ENCODE assay signal across 11 cellular contexts in genomic region chr11:47189100-47189834, GRCh38. TPM values are rescaled to one million over a fixed set of nuclear protein-coding genes. Genes with fewer than 3 reads are reported as not detected.
DNase-seq lines count a peak whose midpoint lies in the region; ATAC-seq and TF ChIP-seq lines count a peak whose summit lies in the region.
"Had no signal": no experiment of that assay in that cellular context is flagged by ENCODE, and none has a peak within 500 bp of the region (broad histone marks: within the 10 kb centered on the region; RNA-seq: fewer than 3 reads in every experiment).

No MANE protein-coding gene starts in this region.

- peak; percentile 16 for DNase-seq in DMS53 (lab: John Stamatoyannopoulos, UW)
- DNase-seq in DMS53 treated with DMSO at 0.1 percent for 48 hours (lab: John Stamatoyannopoulos, UW; ENCODE audit: unreplicated experiment), result no peak
- peak; percentile 60 for DNase-seq in astrocyte of the cerebellum (ENCODE audit: low read depth)
- peak; percentile 49 for DNase-seq in kidney epithelial cell (ENCODE audit: low read depth)
- no peak for DNase-seq in tibial artery
- no peak for DNase-seq in activated CD4-positive, alpha-beta T cell treated with anti-CD3 and anti-CD28 coated beads, Interleukin-2, amount 10 ng/mL, durations not matched to agents 24 days and 14 days
- DNase-seq in HAP-1 (ENCODE audit: low spot score in 2 of 2), result no peak

- peak overlapping the region; percentile 1 to 97 for H3K27ac ChIP-seq in tibial artery
- H3K27ac ChIP-seq: SK-N-MC, skin epidermis had no signal

- no peak overlapping the region for H3K4me3 Mint-ChIP-seq in activated CD4-positive, alpha-beta T cell treated with anti-CD3 and anti-CD28 coated beads, Interleukin-2, amount 10 ng/mL, durations not matched to agents 24 days and 14 days
- H3K4me3 Mint-ChIP-seq: activated T-helper 17 cell treated with anti-CD3 and anti-CD28 coated beads, Interleukin-2, amount 50 U/mL, for 72 hours had no signal

- intact Hi-C loops in tibial artery (cut with DNase I; ENCODE audit: low total_unique reads), result no loop called here
- intact Hi-C loops in activated CD4-positive, alpha-beta T cell treated with anti-CD3 and anti-CD28 coated beads, Interleukin-2, amount 10 ng/mL, durations not matched to agents 24 days and 14 days (cut with micrococcal nuclease), result no loop called here

- no peak for ATAC-seq in GM18498 (IDR thresholded peaks at IDR 0.05; ENCODE audit: unreplicated experiment)
- ATAC-seq: activated T-helper 17 cell treated with anti-CD3 and anti-CD28 coated beads, Interleukin-2, amount 50 U/mL, for 72 hours had no signal

- H3K9me3 ChIP-seq in tibial artery (no peaks in the 10 kb centered on the region), HAP-1 (no peaks in the 10 kb centered on the region)

- TF ChIP-seq CTCF in astrocyte of the cerebellum (IDR thresholded peaks at IDR 0.05; ENCODE audit: low read depth, low read length, missing control alignments) (no peak), kidney epithelial cell (IDR thresholded peaks at IDR 0.05; ENCODE audit: insufficient read depth, low read length, poor library complexity, severe bottlenecking) (no peak), tibial artery (IDR thresholded peaks at IDR 0.05) (no peak)

- H3K4me1 Mint-ChIP-seq in activated CD4-positive, alpha-beta T cell treated with anti-CD3 and anti-CD28 coated beads, Interleukin-2, amount 10 ng/mL, durations not matched to agents 24 days and 14 days, result peaks cover 5% of the 10 kb centered on the region
- H3K4me1 Mint-ChIP-seq: activated T-helper 17 cell treated with anti-CD3 and anti-CD28 coated beads, Interleukin-2, amount 50 U/mL, for 72 hours had no signal

- no peak overlapping the region for H3K27ac Mint-ChIP-seq in activated CD4-positive, alpha-beta T cell treated with anti-CD3 and anti-CD28 coated beads, Interleukin-2, amount 10 ng/mL, durations not matched to agents 24 days and 14 days
- H3K27ac Mint-ChIP-seq: activated T-helper 17 cell treated with anti-CD3 and anti-CD28 coated beads, Interleukin-2, amount 50 U/mL, for 72 hours had no signal

- H3K36me3 Mint-ChIP-seq in activated CD4-positive, alpha-beta T cell treated with anti-CD3 and anti-CD28 coated beads, Interleukin-2, amount 10 ng/mL, durations not matched to agents 24 days and 14 days (ENCODE audit: low read depth), result no peaks in the 10 kb centered on the region

- H3K27me3 ChIP-seq in kidney epithelial cell (ENCODE audit: control insufficient read depth, insufficient read depth, low read length) (no peaks in the 10 kb centered on the region), tibial artery (no peaks in the 10 kb centered on the region), HAP-1 (ENCODE audit: low read depth) (no peaks in the 10 kb centered on the region)

- H3K27me3 Mint-ChIP-seq in activated CD4-positive, alpha-beta T cell treated with anti-CD3 and anti-CD28 coated beads, Interleukin-2, amount 10 ng/mL, durations not matched to agents 24 days and 14 days, result peaks cover 38% of the 10 kb centered on the region

- no peak overlapping the region for H3K4me3 ChIP-seq in astrocyte of the cerebellum (ENCODE audit: low read depth, low read length)
- H3K4me3 ChIP-seq in kidney epithelial cell (ENCODE audit: low read depth, low read length), result no peak overlapping the region
- H3K4me3 ChIP-seq in tibial artery, result no peak overlapping the region
- no peak overlapping the region for H3K4me3 ChIP-seq in HAP-1
- H3K4me3 ChIP-seq: SK-N-MC, skin epidermis had no signal

- no peaks in the 10 kb centered on the region for H3K36me3 ChIP-seq in kidney epithelial cell (ENCODE audit: control insufficient read depth, insufficient read depth, low read length)
- no peaks in the 10 kb centered on the region for H3K36me3 ChIP-seq in tibial artery
- no peaks in the 10 kb centered on the region; the same call in 1 of the 2 replicates for H3K36me3 ChIP-seq in HAP-1 (replicated peaks)

- H3K9me3 Mint-ChIP-seq in activated CD4-positive, alpha-beta T cell treated with anti-CD3 and anti-CD28 coated beads, Interleukin-2, amount 10 ng/mL, durations not matched to agents 24 days and 14 days, result no peaks in the 10 kb centered on the region
- H3K9me3 Mint-ChIP-seq: activated T-helper 17 cell treated with anti-CD3 and anti-CD28 coated beads, Interleukin-2, amount 50 U/mL, for 72 hours had no signal

- peaks cover 0 to 45% (median 37%) of the 10 kb centered on the region in 4 donors for H3K4me1 ChIP-seq in tibial artery
- H3K4me1 ChIP-seq in HAP-1, result peaks cover 17% of the 10 kb centered on the region

- in situ Hi-C loops in astrocyte of the cerebellum (cut with HindIII; ENCODE audit: low sequenced_read_pairs), result no loop called here
- in situ Hi-C loops in HAP-1 (cut with MboI; ENCODE audit: low sequenced_read_pairs), result no loop called here

RNA-seq across cellular contexts. Expression of gene PACSIN3, which starts 3.0 kb away (rescaled TPM):
- total RNA-seq in kidney epithelial cell, result 37.9 and 57.4 TPM in 2 replicates
- 14.3 and 16.4 TPM in 2 replicates for total RNA-seq in activated CD4-positive, alpha-beta T cell treated with anti-CD3 and anti-CD28 coated beads, Interleukin-2, amount 10 ng/mL, durations not matched to agents 24 days and 14 days

RNA-seq across cellular contexts. Expression of gene ARFGAP2, which starts 12.6 kb away (rescaled TPM):
- total RNA-seq in kidney epithelial cell, result 95.7 and 106 TPM in 2 replicates
- total RNA-seq in activated CD4-positive, alpha-beta T cell treated with anti-CD3 and anti-CD28 coated beads, Interleukin-2, amount 10 ng/mL, durations not matched to agents 24 days and 14 days, result 98.3 and 109 TPM in 2 replicates

RNA-seq across cellular contexts. Expression of gene DDB2, which starts 25.5 kb away (rescaled TPM):
- total RNA-seq in kidney epithelial cell, result 24.8 and 34.7 TPM in 2 replicates
- 148 and 157 TPM in 2 replicates for total RNA-seq in activated CD4-positive, alpha-beta T cell treated with anti-CD3 and anti-CD28 coated beads, Interleukin-2, amount 10 ng/mL, durations not matched to agents 24 days and 14 days

RNA-seq across cellular contexts. Expression of gene ACP2, which starts 59.3 kb away (rescaled TPM):
- 51.6 and 57.1 TPM in 2 replicates for total RNA-seq in kidney epithelial cell
- 24.8 and 27.6 TPM in 2 replicates for total RNA-seq in activated CD4-positive, alpha-beta T cell treated with anti-CD3 and anti-CD28 coated beads, Interleukin-2, amount 10 ng/mL, durations not matched to agents 24 days and 14 days

Comparison
In these comparisons a context has a peak if more than half of its experiments do, and no peak if none do; other contexts are left out.
1. DNase-seq: peak in DMS53 (single experiment), astrocyte of the cerebellum (single experiment) and kidney epithelial cell (single experiment); none in DMS53 treated with DMSO at 0.1 percent for 48 hours (single experiment), tibial artery (0 of 2), activated CD4-positive, alpha-beta T cell treated with anti-CD3 and anti-CD28 coated beads, Interleukin-2, amount 10 ng/mL, durations not matched to agents 24 days and 14 days (single experiment) and HAP-1 (0 of 2).